In the genomic region with DNA sequence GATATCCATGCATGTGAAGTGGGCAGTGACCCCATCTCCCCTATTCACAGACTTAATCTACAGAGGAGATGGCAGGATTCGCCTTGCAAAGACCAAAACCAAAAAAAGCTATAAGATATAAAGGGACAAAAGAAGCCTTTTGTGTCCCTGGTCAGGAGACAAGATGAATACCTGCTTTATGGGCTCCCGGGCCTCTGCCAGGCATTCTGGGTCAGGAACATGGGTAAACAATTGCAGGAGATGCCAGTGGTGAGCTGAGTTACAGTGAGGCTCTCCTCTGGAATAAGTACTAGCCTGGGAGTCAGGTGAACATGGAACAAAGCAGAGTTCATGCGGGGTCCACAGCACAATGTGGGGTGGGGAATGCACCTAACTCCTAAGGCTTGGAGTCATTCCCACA, we compare ENCODE assay signal across 25 cellular contexts. TPM values are rescaled to one million over a fixed set of nuclear protein-coding genes. Genes with fewer than 3 reads are reported as not detected.
A peak's percentile ranks its signal among the peaks of the same experiment; 100 is the strongest.
DNase-seq lines count a peak whose midpoint lies in the region; ATAC-seq and TF ChIP-seq lines count a peak whose summit lies in the region.
"Had no signal": no experiment of that assay in that cellular context is flagged by ENCODE, and none has a peak within 500 bp of the region (broad histone marks: within the 10 kb centered on the region; RNA-seq: fewer than 3 reads in every experiment).

No MANE protein-coding gene starts in this region.

- H3K27ac ChIP-seq in VCaP (peak overlapping the region; percentile 68), suprapubic skin (peak overlapping the region; percentile 41)
- H3K27ac ChIP-seq in naive thymus-derived CD4-positive, alpha-beta T cell (ENCODE audit: low read depth, low read length): no peak overlapping the region
- H3K27ac ChIP-seq: foreskin keratinocyte, ovary, thyroid gland had no signal

- TF ChIP-seq CTCF in VCaP (conservative IDR thresholded peaks at IDR 0.05) (no peak), suprapubic skin (IDR thresholded peaks at IDR 0.05) (no peak)

- peaks cover 0 to 4% (median 0%) of the 10 kb centered on the region in 3 experiments for H3K36me3 ChIP-seq in naive thymus-derived CD4-positive, alpha-beta T cell (ENCODE audit: control insufficient read depth in 2 of 3, insufficient read depth in 3 of 3, low read length in 3 of 3)
- no peaks in the 10 kb centered on the region for H3K36me3 ChIP-seq in suprapubic skin
- H3K36me3 ChIP-seq: ascending aorta, HAP-1, ovary, thyroid gland had no signal

- H3K27me3 Mint-ChIP-seq in activated T-cell treated with anti-CD3 and anti-CD28 coated beads, Interleukin-2, amount 50 U/mL, for 24 hours: no peaks in the 10 kb centered on the region
- H3K27me3 Mint-ChIP-seq in activated T-cell treated with anti-CD3 and anti-CD28 coated beads, Interleukin-2, amount 50 U/mL, for 72 hours (ENCODE audit: low read depth): no peaks in the 10 kb centered on the region
- H3K27me3 Mint-ChIP-seq in naive thymus-derived CD4-positive, alpha-beta T cell: no peaks in the 10 kb centered on the region

- H3K27me3 ChIP-seq in naive thymus-derived CD4-positive, alpha-beta T cell (ENCODE audit: control insufficient read depth in 2 of 2, insufficient read depth in 2 of 2, low read length in 2 of 2): no peaks in the 10 kb centered on the region
- no peaks in the 10 kb centered on the region for H3K27me3 ChIP-seq in suprapubic skin
- H3K27me3 ChIP-seq: ascending aorta, foreskin keratinocyte, ovary, thyroid gland had no signal

- peak overlapping the region; percentile 26 for H3K27ac Mint-ChIP-seq in activated T-cell treated with anti-CD3 and anti-CD28 coated beads, Interleukin-2, amount 50 U/mL, for 24 hours
- no peak overlapping the region for H3K27ac Mint-ChIP-seq in activated T-cell treated with anti-CD3 and anti-CD28 coated beads, Interleukin-2, amount 50 U/mL, for 72 hours
- H3K27ac Mint-ChIP-seq in naive thymus-derived CD4-positive, alpha-beta T cell: peak overlapping the region in 6 of 9 donors; percentile 10 to 81 (median 52)
- H3K27ac Mint-ChIP-seq: activated CD8-positive, alpha-beta T cell treated with anti-CD3 and anti-CD28 coated beads, Interleukin-2, amount 10 ng/mL, durations not matched to agents 7 days and 5 days had no signal

- no peak for DNase-seq in activated T-cell treated with anti-CD3 and anti-CD28 coated beads, Interleukin-2, amount 50 U/mL, for 24 hours
- DNase-seq in activated T-cell treated with anti-CD3 and anti-CD28 coated beads, Interleukin-2, amount 50 U/mL, for 72 hours: no peak
- no peak for DNase-seq in naive thymus-derived CD4-positive, alpha-beta T cell
- DNase-seq in suprapubic skin (ENCODE audit: low spot score in 2 of 2): no peak
- no peak for DNase-seq in KG1 (lab: John Stamatoyannopoulos, UW)
- DNase-seq in activated CD8-positive, alpha-beta memory T cell treated with anti-CD3 and anti-CD28 coated beads for 24 hours: no peak
- no peak for DNase-seq in NK-92 treated with Interleukin-12 subunit alpha and Interleukin-12 subunit beta, amount 100 ng/mL, for 24 hours (lab: John Stamatoyannopoulos, UW)
- DNase-seq: 8988T; activated CD4-positive, CD25-positive, alpha-beta regulatory T cell treated with anti-CD3 and anti-CD28 coated beads, Interleukin-2, amount 50 U/mL, for 72 hours; activated CD8-positive, alpha-beta T cell treated with anti-CD3 and anti-CD28 coated beads, Interleukin-2, amount 10 ng/mL, durations not matched to agents 7 days and 5 days; activated naive CD4-positive, alpha-beta T cell treated with anti-CD3 and anti-CD28 coated beads, Interleukin-2, amount 50 U/mL, for 16 hours; activated T-cell treated with anti-CD3 and anti-CD28 coated beads, Interleukin-2, amount 50 U/mL, for 48 hours; COR-L47; DMS79 treated with DMSO at 0.1 percent for 48 hours; effector CD4-positive, alpha-beta T cell; foreskin keratinocyte; hippocampal formation; NCI-H146; NCI-H2171 treated with DMSO at 0.1 percent for 48 hours; ovary; SHP77 treated with DMSO at 0.1 percent for 48 hours had no signal

- H3K4me3 ChIP-seq in naive thymus-derived CD4-positive, alpha-beta T cell (ENCODE audit: low read length): no peak overlapping the region
- H3K4me3 ChIP-seq in suprapubic skin: no peak overlapping the region
- H3K4me3 ChIP-seq: ascending aorta, HAP-1, ovary, thyroid gland had no signal

- peaks cover 28% of the 10 kb centered on the region for H3K36me3 Mint-ChIP-seq in activated T-cell treated with anti-CD3 and anti-CD28 coated beads, Interleukin-2, amount 50 U/mL, for 24 hours (ENCODE audit: low read depth)
- H3K36me3 Mint-ChIP-seq in activated T-cell treated with anti-CD3 and anti-CD28 coated beads, Interleukin-2, amount 50 U/mL, for 72 hours (ENCODE audit: insufficient read depth in 2 of 2): peaks cover 0 to 1% of the 10 kb centered on the region in 2 donors
- H3K36me3 Mint-ChIP-seq in naive thymus-derived CD4-positive, alpha-beta T cell: peaks cover 0 to 6% (median 4%) of the 10 kb centered on the region in 5 donors

- H3K4me1 Mint-ChIP-seq in activated T-cell treated with anti-CD3 and anti-CD28 coated beads, Interleukin-2, amount 50 U/mL, for 24 hours (ENCODE audit: low read depth): peaks cover 74% of the 10 kb centered on the region
- peaks cover 72% of the 10 kb centered on the region for H3K4me1 Mint-ChIP-seq in activated T-cell treated with anti-CD3 and anti-CD28 coated beads, Interleukin-2, amount 50 U/mL, for 72 hours (ENCODE audit: low read depth)
- H3K4me1 Mint-ChIP-seq in naive thymus-derived CD4-positive, alpha-beta T cell: peaks cover 55 to 79% (median 68%) of the 10 kb centered on the region in 7 donors

- H3K9me3 ChIP-seq in naive thymus-derived CD4-positive, alpha-beta T cell (ENCODE audit: control insufficient read depth in 2 of 3, low read length in 3 of 3): no peaks in the 10 kb centered on the region
- no peaks in the 10 kb centered on the region for H3K9me3 ChIP-seq in suprapubic skin
- H3K9me3 ChIP-seq: ascending aorta, HAP-1, ovary, thyroid gland had no signal

- peaks cover 25 to 33% of the 10 kb centered on the region in 2 donors for H3K4me1 ChIP-seq in naive thymus-derived CD4-positive, alpha-beta T cell (ENCODE audit: control insufficient read depth in 2 of 2, insufficient read depth in 2 of 2, low read length in 2 of 2)
- H3K4me1 ChIP-seq in suprapubic skin: peaks cover 77% of the 10 kb centered on the region

- no peak for ATAC-seq in activated T-cell treated with anti-CD3 and anti-CD28 coated beads, Interleukin-2, amount 50 U/mL, for 72 hours (replicated peaks in 1 of 2)
- ATAC-seq in naive thymus-derived CD4-positive, alpha-beta T cell: no peak
- ATAC-seq: activated CD8-positive, alpha-beta T cell treated with anti-CD3 and anti-CD28 coated beads, Interleukin-2, amount 10 ng/mL, durations not matched to agents 7 days and 5 days; foreskin keratinocyte had no signal

- H3K9me3 Mint-ChIP-seq in activated T-cell treated with anti-CD3 and anti-CD28 coated beads, Interleukin-2, amount 50 U/mL, for 24 hours: no peaks in the 10 kb centered on the region
- H3K9me3 Mint-ChIP-seq in activated T-cell treated with anti-CD3 and anti-CD28 coated beads, Interleukin-2, amount 50 U/mL, for 72 hours: no peaks in the 10 kb centered on the region
- peaks cover 0 to 4% (median 0%) of the 10 kb centered on the region in 11 donors for H3K9me3 Mint-ChIP-seq in naive thymus-derived CD4-positive, alpha-beta T cell

- CTCF ChIA-PET in naive thymus-derived CD4-positive, alpha-beta T cell (lab: Charles Lee): interaction anchor here (0.9 to 1.3 kb wide), 3 partner anchors 14 to 147 kb away, joined by 3 to 4 read pairs (median 4); no protein-coding TSS in a partner anchor

- intact Hi-C loops in naive thymus-derived CD4-positive, alpha-beta T cell (cut with micrococcal nuclease): no loop called here

- POLR2A ChIA-PET in naive thymus-derived CD4-positive, alpha-beta T cell (lab: Charles Lee): interaction anchor here (0.6 to 9.2 kb wide), 2 partner anchors 11 to 525 kb away, joined by 3 to 202 read pairs; no protein-coding TSS in a partner anchor

- WGBS in suprapubic skin: 82% methylated on average over 3 of the region's 3 CpGs

- TF ChIP-seq POLR2A in suprapubic skin (IDR thresholded peaks at IDR 0.05): no peak

- TF ChIP-seq EP300 in suprapubic skin (IDR thresholded peaks at IDR 0.05): no peak

- H3K4me3 Mint-ChIP-seq in activated T-cell treated with anti-CD3 and anti-CD28 coated beads, Interleukin-2, amount 50 U/mL, for 24 hours: no peak overlapping the region
- no peak overlapping the region for H3K4me3 Mint-ChIP-seq in activated T-cell treated with anti-CD3 and anti-CD28 coated beads, Interleukin-2, amount 50 U/mL, for 72 hours
- H3K4me3 Mint-ChIP-seq in naive thymus-derived CD4-positive, alpha-beta T cell: peak overlapping the region in 3 of 10 donors; percentile 24 to 48 (median 38)
- H3K4me3 Mint-ChIP-seq: activated CD8-positive, alpha-beta T cell treated with anti-CD3 and anti-CD28 coated beads, Interleukin-2, amount 10 ng/mL, durations not matched to agents 7 days and 5 days had no signal

RNA-seq across cellular contexts. Expression of a gene that starts 4.7 kb away (rescaled TPM):
- total RNA-seq in activated T-cell treated with anti-CD3 and anti-CD28 coated beads, Interleukin-2, amount 50 U/mL, for 72 hours: 10 to 100 TPM; 25.5 to 28.2 TPM
- 10 to 100 TPM; 13.2 to 25.7 (median 21.1) TPM for total RNA-seq in naive thymus-derived CD4-positive, alpha-beta T cell
- 10 to 100 TPM in 1 of 2 donors, 1 to 10 TPM in 1; 7.1 to 18.2 TPM for polyA plus RNA-seq in naive thymus-derived CD4-positive, alpha-beta T cell
- 10 to 100 TPM; 18.1 to 28.1 (median 25.2) TPM for total RNA-seq in suprapubic skin
